ENCODE assay signal across 9 cellular contexts in the genomic region with DNA sequence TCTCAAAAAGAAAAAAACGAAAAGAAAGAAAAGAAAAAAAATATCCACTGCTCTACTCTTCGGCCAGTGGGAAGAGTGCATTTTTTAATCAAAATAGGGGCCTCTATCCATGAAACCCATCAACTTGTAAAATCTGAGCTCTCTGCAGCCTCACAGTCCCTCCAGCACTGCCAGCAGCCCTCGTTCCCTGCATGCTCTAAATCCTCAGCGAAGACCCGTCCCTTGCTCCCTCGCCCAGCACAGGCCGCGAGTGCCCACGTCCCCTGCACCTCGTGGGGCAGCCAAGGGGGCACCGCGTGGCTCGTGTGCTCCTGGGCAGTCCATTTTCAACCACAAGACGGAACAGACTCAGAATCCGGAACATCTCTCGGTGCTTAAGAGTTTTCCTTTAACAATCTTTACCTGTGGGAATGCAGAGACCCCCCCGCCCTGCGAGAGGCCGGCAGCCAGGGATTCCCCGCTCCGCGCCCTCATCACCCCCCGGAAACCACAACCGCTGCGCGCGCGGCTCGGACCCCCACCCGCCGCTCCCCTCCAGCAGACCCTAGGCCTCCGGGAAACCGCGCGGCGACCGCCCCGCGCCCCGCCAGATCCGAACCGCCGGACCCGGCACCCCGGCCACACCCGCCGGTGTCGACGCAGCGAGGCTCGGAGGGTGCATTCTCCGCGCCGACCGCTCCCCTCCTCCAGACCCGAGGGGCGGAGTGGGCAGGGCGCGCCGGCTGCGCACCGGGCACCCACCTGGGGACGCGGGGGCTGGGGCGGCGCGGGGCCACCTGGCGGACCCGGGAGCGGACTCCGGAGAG. TPM values are rescaled to one million over a fixed set of nuclear protein-coding genes. Genes with fewer than 3 reads are reported as not detected.
DNase-seq lines count a peak whose midpoint lies in the region; ATAC-seq, FAIRE-seq and TF ChIP-seq lines count a peak whose summit lies in the region.
"Had no signal": no experiment of that assay in that cellular context is flagged by ENCODE, and none has a peak within 500 bp of the region (broad histone marks: within the 10 kb centered on the region; RNA-seq: fewer than 3 reads in every experiment).

No MANE protein-coding gene starts in this region.

- no peak for TF ChIP-seq POLR2A in H1 (IDR thresholded peaks at IDR 0.05; ENCODE audit: control extremely low read depth in 1 of 2, low read depth in 2 of 2, low read length in 2 of 2)

- peak overlapping the region; percentile 99 for H3K4me3 ChIP-seq in OCI-LY7 (ENCODE audit: low read depth, low read length, poor library complexity, severe bottlenecking)
- H3K4me3 ChIP-seq in H1 (ENCODE audit: extremely low read depth in 1 of 4, insufficient read depth in 2 of 4, low read depth in 3 of 4, low read length in 4 of 4): peak overlapping the region; percentile 69 to 91 (median 83)
- H3K4me3 ChIP-seq in neuron (ENCODE audit: low read length): peak overlapping the region; percentile 84

- H3K79me2 ChIP-seq in OCI-LY7 (ENCODE audit: insufficient read depth, low read depth, low read length) (peaks cover 33% of the 10 kb centered on the region), H1 (ENCODE audit: control insufficient read depth in 1 of 2, insufficient read depth in 2 of 2, low read length in 2 of 2) (peaks cover 0 to 48% of the 10 kb centered on the region in 2 experiments; a peak in 3 of 4 replicates)

- TF ChIP-seq CTCF in OCI-LY7 (conservative IDR thresholded peaks at IDR 0.05; ENCODE audit: low read length) (no peak), H1 (IDR thresholded peaks at IDR 0.05; ENCODE audit: control extremely low read depth in 1 of 3, insufficient read depth in 1 of 3, low read depth in 1 of 3, low read length in 3 of 3) (no peak)

- no peaks in the 10 kb centered on the region for H3K9me2 ChIP-seq in OCI-LY7 (ENCODE audit: insufficient read depth, low read length)

- H2AK5ac ChIP-seq in H1 (ENCODE audit: low read depth, low read length): no peak overlapping the region

- H4K8ac ChIP-seq in H1 (ENCODE audit: extremely low read depth, insufficient read depth, low read length): peak overlapping the region; percentile 40

- H3K36me3 ChIP-seq in OCI-LY7 (ENCODE audit: insufficient read depth, low read length): peaks cover 5% of the 10 kb centered on the region; the same call in 1 of the 2 replicates
- peaks cover 0 to 6% (median 0%) of the 10 kb centered on the region in 4 experiments; a peak in 1 of 8 replicates for H3K36me3 ChIP-seq in H1 (ENCODE audit: control insufficient read depth in 2 of 4, insufficient read depth in 4 of 4, low read length in 3 of 4)
- no peaks in the 10 kb centered on the region for H3K36me3 ChIP-seq in neuron (ENCODE audit: insufficient read depth, low read length)

- POLR2A ChIA-PET in OCI-LY7 (lab: Charles Lee): interaction anchor here (0.5 to 1.4 kb wide), 2 partner anchors 9 to 1726 kb away, joined by 3 to 5 read pairs; no protein-coding TSS in a partner anchor
- POLR2A ChIA-PET in H1 (lab: Charles Lee; ENCODE audit: partially characterized antibody): interaction anchor here (0.6 to 1.0 kb wide), 5 partner anchors 21 to 1544 kb away, joined by 3 to 5 read pairs (median 3); no protein-coding TSS in a partner anchor

- peaks cover 17% of the 10 kb centered on the region for H3K79me1 ChIP-seq in H1 (ENCODE audit: low read depth, low read length)

- no peak overlapping the region for H2BK15ac ChIP-seq in H1 (ENCODE audit: low read length)

- H3K36me3 Mint-ChIP-seq in activated naive CD4-positive, alpha-beta T cell treated with anti-CD3 and anti-CD28 coated beads for 36 hours (ENCODE audit: low read depth): no peaks in the 10 kb centered on the region

- no peaks in the 10 kb centered on the region for H3K9me3 Mint-ChIP-seq in activated naive CD4-positive, alpha-beta T cell treated with anti-CD3 and anti-CD28 coated beads for 36 hours

- H3K56ac ChIP-seq in H1 (replicated peaks; ENCODE audit: insufficient read length, low read depth, low read length): peak overlapping the region; percentile 69

- H3K9me3 ChIP-seq in OCI-LY7 (ENCODE audit: low read length) (no peaks in the 10 kb centered on the region), H1 (ENCODE audit: insufficient read depth in 2 of 2, low read depth in 1 of 2, low read length in 1 of 2) (no peaks in the 10 kb centered on the region; a peak in 1 of 4 replicates), neuron (ENCODE audit: low read length) (no peaks in the 10 kb centered on the region)

- H3K23ac ChIP-seq in H1 (ENCODE audit: insufficient read length): no peak overlapping the region

- H3K4me1 Mint-ChIP-seq in activated naive CD4-positive, alpha-beta T cell treated with anti-CD3 and anti-CD28 coated beads for 36 hours (ENCODE audit: low read depth): peaks cover 28% of the 10 kb centered on the region

- no peak overlapping the region for H2BK120ac ChIP-seq in H1 (replicated peaks; ENCODE audit: low read depth, low read length)

- H3K4me2 ChIP-seq in OCI-LY7 (ENCODE audit: low read length): peak overlapping the region; percentile 100
- peak overlapping the region; percentile 91 to 98 for H3K4me2 ChIP-seq in H1 (ENCODE audit: insufficient read depth in 1 of 2, low read depth in 2 of 2, low read length in 2 of 2)

- peaks cover 21% of the 10 kb centered on the region for H3K4me1 ChIP-seq in OCI-LY7 (ENCODE audit: insufficient read depth, low read length, poor library complexity, severe bottlenecking)
- H3K4me1 ChIP-seq in H1 (replicated peaks in 1 of 4; ENCODE audit: control insufficient read depth in 3 of 4, insufficient read depth in 4 of 4, low read length in 3 of 4): peaks cover 8 to 16% (median 11%) of the 10 kb centered on the region in 4 experiments; a peak in 6 of 7 replicates
- H3K4me1 ChIP-seq in neuron (ENCODE audit: insufficient read depth, low read length): peaks cover 9% of the 10 kb centered on the region

- no peak for ATAC-seq in HG02970 (IDR thresholded peaks at IDR 0.05; ENCODE audit: low FRiP score, unreplicated experiment)
- ATAC-seq in GM18867 (IDR thresholded peaks at IDR 0.05; ENCODE audit: unreplicated experiment): no peak

- FAIRE-seq in H1 (lab: Jason Lieb, UNC): no peak
- FAIRE-seq: islet of Langerhans had no signal

- no peak overlapping the region for H3K4ac ChIP-seq in H1 (replicated peaks; ENCODE audit: insufficient read length, low read depth, low read length)

- H3K27ac ChIP-seq in OCI-LY7 (ENCODE audit: low read depth, low read length, poor library complexity, severe bottlenecking): peak overlapping the region; percentile 36
- no peak overlapping the region; the same call in 1 of the 2 replicates for H3K27ac ChIP-seq in H1 (ENCODE audit: low read depth, low read length)

- H4K20me1 ChIP-seq in OCI-LY7 (ENCODE audit: insufficient read depth, low read length) (peaks cover 10% of the 10 kb centered on the region; the same call in 1 of the 2 replicates), H1 (replicated peaks in 1 of 2; ENCODE audit: control insufficient read depth in 1 of 2, insufficient read depth in 2 of 2, low read length in 2 of 2) (peaks cover 10 to 18% of the 10 kb centered on the region in 2 experiments)

- CTCF ChIA-PET in activated naive CD4-positive, alpha-beta T cell treated with anti-CD3 and anti-CD28 coated beads for 36 hours (lab: Charles Lee): interaction anchor here (1.1 kb wide), 1 partner anchor 315 kb away, joined by 3 read pairs; no protein-coding TSS in a partner anchor
- CTCF ChIA-PET in OCI-LY7 (lab: Charles Lee; ENCODE audit: unreplicated experiment) (interaction anchor here (0.9 kb wide), 1 partner anchor 8 kb away, joined by 3 read pairs; no protein-coding TSS in a partner anchor), H1 (lab: Charles Lee; ENCODE audit: partially characterized antibody) (interaction anchor here (0.6 to 0.8 kb wide), 4 partner anchors 23 to 1450 kb away, joined by 3 read pairs; no protein-coding TSS in a partner anchor)

- peaks cover 20 to 33% (median 26%) of the 10 kb centered on the region in 4 experiments for H3K27me3 ChIP-seq in H1 (replicated peaks in 1 of 4; ENCODE audit: control insufficient read depth in 3 of 4, extremely low read depth in 1 of 4, insufficient read depth in 3 of 4, low read length in 3 of 4)
- H3K27me3 ChIP-seq in neuron (ENCODE audit: insufficient read depth, low read length): peaks cover 31% of the 10 kb centered on the region

- intact Hi-C loops in activated naive CD4-positive, alpha-beta T cell treated with anti-CD3 and anti-CD28 coated beads for 36 hours (cut with micrococcal nuclease): no loop called here
- intact Hi-C loops in OCI-LY7 (cut with micrococcal nuclease; ENCODE audit: unreplicated experiment): loop anchor here (10.0 kb wide), 1 partner anchor 500 kb away; no protein-coding TSS in a partner anchor

- TF ChIP-seq RAD21 in H1 (IDR thresholded peaks at IDR 0.05 in 1 of 2, conservative IDR thresholded peaks at IDR 0.05 in 1 of 2; ENCODE audit: low read depth in 2 of 2, low read length in 2 of 2): no peak

- H3K23me2 ChIP-seq in H1 (ENCODE audit: low read depth, low read length): peaks cover 14% of the 10 kb centered on the region; the same call in 1 of the 2 replicates

- no peak overlapping the region for H4K91ac ChIP-seq in H1 (replicated peaks; ENCODE audit: insufficient read length, low read length)

- H3K27ac Mint-ChIP-seq in activated naive CD4-positive, alpha-beta T cell treated with anti-CD3 and anti-CD28 coated beads for 36 hours: peak overlapping the region; percentile 46

- peak overlapping the region; percentile 90 for H3K18ac ChIP-seq in H1 (ENCODE audit: extremely low read depth, low read length)

- H2AFZ ChIP-seq in OCI-LY7 (ENCODE audit: low read length): peak overlapping the region; percentile 80
- no peak overlapping the region for H2AFZ ChIP-seq in H1 (ENCODE audit: low read length)
- peak overlapping the region; percentile 50 for H2AFZ ChIP-seq in neuron (ENCODE audit: low read depth, low read length)

- no peak for TF ChIP-seq EP300 in H1 (IDR thresholded peaks at IDR 0.05; ENCODE audit: borderline replicate concordance in 1 of 2, low read depth in 2 of 2, low read length in 2 of 2)

- no peak overlapping the region for H4K5ac ChIP-seq in H1 (ENCODE audit: insufficient read length, low read depth, low read length)

- H3K9ac ChIP-seq in H1 (replicated peaks in 1 of 4; ENCODE audit: extremely low read depth in 1 of 4, low read depth in 3 of 4, low read length in 3 of 4): peak overlapping the region in 3 of 4 experiments; percentile 33 to 75 (median 60); a peak in 6 of 7 replicates

- H3K14ac ChIP-seq in H1 (ENCODE audit: insufficient read length): no peak overlapping the region

- no TSS peak for BruUV-seq in OCI-LY7 (replicated peaks; lab: Mats Ljungman, UMichigan)

- 3% methylated on average over 44 of the region's 71 CpGs; no CpG with 5 or more reads in 1 of the 2 experiments for WGBS in H1 (ENCODE audit: extremely low coverage in 1 of 2, insufficient coverage in 1 of 2, insufficient read length in 1 of 2, insufficient replicate concordance in 2 of 2, low coverage in 1 of 2, low lambda C conversion rate in 2 of 2, missing lambda C conversion rate in 1 of 2), 2 experiments

- peaks cover 14% of the 10 kb centered on the region for H3K27me3 Mint-ChIP-seq in activated naive CD4-positive, alpha-beta T cell treated with anti-CD3 and anti-CD28 coated beads for 36 hours (ENCODE audit: low read depth)

- peak overlapping the region; percentile 89 for H3K4me3 Mint-ChIP-seq in activated naive CD4-positive, alpha-beta T cell treated with anti-CD3 and anti-CD28 coated beads for 36 hours

- no peak overlapping the region for H2BK5ac ChIP-seq in H1 (ENCODE audit: low read depth, low read length)

- no peak overlapping the region for H2BK20ac ChIP-seq in H1 (ENCODE audit: low read length)

- no peak overlapping the region for H2BK12ac ChIP-seq in H1 (ENCODE audit: low read depth, low read length)

- peak; percentile 18 for DNase-seq in activated naive CD4-positive, alpha-beta T cell treated with anti-CD3 and anti-CD28 coated beads for 36 hours
- no peak for DNase-seq in activated naive CD4-positive, alpha-beta T cell (lab: John Stamatoyannopoulos, UW)
- no peak for DNase-seq in OCI-LY7 (ENCODE audit: low spot score)
- no peak for DNase-seq in H1 (ENCODE audit: low read depth in 1 of 2, low spot score in 2 of 2)
- no peak for DNase-seq in middle frontal gyrus (ENCODE audit: extremely low spot score, low spot score)

RNA-seq across cellular contexts. Expression of gene ANKRD27, which starts 0.6 kb away (rescaled TPM):
- 10 to 100 TPM; 28.8 to 29.7 TPM for total RNA-seq in activated naive CD4-positive, alpha-beta T cell treated with anti-CD3 and anti-CD28 coated beads for 36 hours
- total RNA-seq in OCI-LY7 (2014; rRNA removed; shearing (Covaris generic)): 39.3 and 43.0 TPM in 2 replicates
- total RNA-seq in OCI-LY7 (2022): 55.3 and 58.5 TPM in 2 replicates
- total RNA-seq in H1 (2021; fragmentation: NEBNext Ultra II Directional; extraction: Animal tissue kit (Norgen Biotek cat#: 25700)): 55.7 and 57.4 TPM in 2 replicates
- 27.9 and 30.5 TPM in 2 replicates for polyA plus RNA-seq in H1 (2011; rRNA removed)
- 42.4 TPM for polyA plus RNA-seq in H1 (2011; cell fraction: cytosol; rRNA removed)
- 33.6 TPM for polyA plus RNA-seq in H1 (2011; cell fraction: nucleus; rRNA removed)
- polyA plus RNA-seq in H1 (2012, experiment 1 of 2): 27.6 to 34.4 TPM (median 30.0 TPM) in 4 replicates
- 5.9 TPM for polyA plus RNA-seq in H1 (2012, experiment 2 of 2)
- polyA plus RNA-seq in H1 (2013, experiment 1 of 2): 24.2 TPM
- 25.4 TPM for polyA plus RNA-seq in H1 (2013, experiment 2 of 2)
- 71.8 and 77.4 TPM in 2 replicates for polyA minus RNA-seq in H1 (2011; rRNA and poly(A)+ RNA removed)
- polyA minus RNA-seq in H1 (2011; cell fraction: cytosol; rRNA and poly(A)+ RNA removed): 37.1 TPM
- 36.4 TPM for polyA minus RNA-seq in H1 (2011; cell fraction: nucleus; rRNA and poly(A)+ RNA removed)

RNA-seq across cellular contexts. Expression of gene RGS9BP, which starts 1.3 kb away (rescaled TPM):
- total RNA-seq in activated naive CD4-positive, alpha-beta T cell treated with anti-CD3 and anti-CD28 coated beads for 36 hours: under 1 TPM; 0.10 to 0.12 TPM
- total RNA-seq in OCI-LY7 (2014; rRNA removed; shearing (Covaris generic)): 0.54 TPM in 2 replicates
- total RNA-seq in OCI-LY7 (2022): 0.65 and 0.72 TPM in 2 replicates
- total RNA-seq in H1 (2021; fragmentation: NEBNext Ultra II Directional; extraction: Animal tissue kit (Norgen Biotek cat#: 25700)): 0.26 and 0.33 TPM in 2 replicates
- 0.11 TPM in 2 replicates for polyA plus RNA-seq in H1 (2011; rRNA removed)
- polyA plus RNA-seq in H1 (2011; cell fraction: cytosol; rRNA removed): 0.09 TPM
- polyA plus RNA-seq in H1 (2011; cell fraction: nucleus; rRNA removed): 0.10 TPM
- polyA plus RNA-seq in H1 (2012, experiment 1 of 2): 0.05 to 0.15 TPM (median 0.08 TPM) in 4 replicates
- polyA plus RNA-seq in H1 (2012, experiment 2 of 2): 0.13 TPM
- 0.10 TPM for polyA plus RNA-seq in H1 (2013, experiment 1 of 2)
- polyA plus RNA-seq in H1 (2013, experiment 2 of 2): 0.07 TPM
- polyA minus RNA-seq in H1 (2011; rRNA and poly(A)+ RNA removed): 0.05 TPM in 1 of 2 replicates, not detected in the other
- polyA minus RNA-seq in H1 (2011; cell fraction: cytosol; rRNA and poly(A)+ RNA removed): 0.37 TPM
- 0.40 TPM for polyA minus RNA-seq in H1 (2011; cell fraction: nucleus; rRNA and poly(A)+ RNA removed)

RNA-seq across cellular contexts. Expression of gene NUDT19, which starts 17.3 kb away (rescaled TPM):
- 10 to 100 TPM; 11.9 to 13.6 TPM for total RNA-seq in activated naive CD4-positive, alpha-beta T cell treated with anti-CD3 and anti-CD28 coated beads for 36 hours
- 3.4 and 3.9 TPM in 2 replicates for total RNA-seq in OCI-LY7 (2014; rRNA removed; shearing (Covaris generic))
- 5.4 and 6.8 TPM in 2 replicates for total RNA-seq in OCI-LY7 (2022)
- 2.4 and 3.3 TPM in 2 replicates for total RNA-seq in H1 (2021; fragmentation: NEBNext Ultra II Directional; extraction: Animal tissue kit (Norgen Biotek cat#: 25700))
- polyA plus RNA-seq in H1 (2011; rRNA removed): 2.0 TPM in 2 replicates
- polyA plus RNA-seq in H1 (2011; cell fraction: cytosol; rRNA removed): 1.6 TPM
- polyA plus RNA-seq in H1 (2011; cell fraction: nucleus; rRNA removed): 1.7 TPM
- 1.3 to 1.7 TPM (median 1.4 TPM) in 4 replicates for polyA plus RNA-seq in H1 (2012, experiment 1 of 2)
- polyA plus RNA-seq in H1 (2012, experiment 2 of 2): 1.8 TPM
- polyA plus RNA-seq in H1 (2013, experiment 1 of 2): 1.8 TPM
- polyA plus RNA-seq in H1 (2013, experiment 2 of 2): 1.7 TPM
- 0.73 and 1.2 TPM in 2 replicates for polyA minus RNA-seq in H1 (2011; rRNA and poly(A)+ RNA removed)
- polyA minus RNA-seq in H1 (2011; cell fraction: cytosol; rRNA and poly(A)+ RNA removed): 2.9 TPM
- polyA minus RNA-seq in H1 (2011; cell fraction: nucleus; rRNA and poly(A)+ RNA removed): 3.5 TPM

RNA-seq across cellular contexts. Expression of gene TDRD12, which starts 45.2 kb away (rescaled TPM):
- under 1 TPM; 0.21 to 0.25 TPM for total RNA-seq in activated naive CD4-positive, alpha-beta T cell treated with anti-CD3 and anti-CD28 coated beads for 36 hours
- not detected in 2 replicates for total RNA-seq in OCI-LY7 (2014; rRNA removed; shearing (Covaris generic))
- not detected in 2 replicates for total RNA-seq in OCI-LY7 (2022)
- 0.73 and 0.88 TPM in 2 replicates for total RNA-seq in H1 (2021; fragmentation: NEBNext Ultra II Directional; extraction: Animal tissue kit (Norgen Biotek cat#: 25700))
- polyA plus RNA-seq in H1 (2011; rRNA removed): 0.36 and 0.39 TPM in 2 replicates
- polyA plus RNA-seq in H1 (2011; cell fraction: cytosol; rRNA removed): 0.40 TPM
- polyA plus RNA-seq in H1 (2011; cell fraction: nucleus; rRNA removed): 0.61 TPM
- polyA plus RNA-seq in H1 (2012, experiment 1 of 2): 0.40 to 0.81 TPM (median 0.59 TPM) in 4 replicates
- polyA plus RNA-seq in H1 (2012, experiment 2 of 2): 0.05 TPM
- 0.63 TPM for polyA plus RNA-seq in H1 (2013, experiment 1 of 2)
- polyA plus RNA-seq in H1 (2013, experiment 2 of 2): 0.66 TPM
- 0.28 and 0.32 TPM in 2 replicates for polyA minus RNA-seq in H1 (2011; rRNA and poly(A)+ RNA removed)
- not detected for polyA minus RNA-seq in H1 (2011; cell fraction: cytosol; rRNA and poly(A)+ RNA removed)
- polyA minus RNA-seq in H1 (2011; cell fraction: nucleus; rRNA and poly(A)+ RNA removed): 0.40 TPM
